In genomic region chr3:148229107-148229506, GRCh38 we compare ENCODE assay signal across 15 cellular contexts.
A peak's percentile ranks its signal among the peaks of the same experiment; 100 is the strongest.
DNase-seq lines count a peak whose midpoint lies in the region; ATAC-seq and TF ChIP-seq lines count a peak whose summit lies in the region.
"Had no signal": no experiment of that assay in that cellular context is flagged by ENCODE, and none has a peak within 500 bp of the region (broad histone marks: within the 10 kb centered on the region; RNA-seq: fewer than 3 reads in every experiment).

No MANE protein-coding gene starts in this region.

- no peaks in the 10 kb centered on the region for H3K36me3 ChIP-seq in colonic mucosa
- H3K36me3 ChIP-seq: esophagus muscularis mucosa had no signal

- DNase-seq in H4 (ENCODE audit: low spot score) (peak; percentile 23), mesothelial cell of epicardium (ENCODE audit: low spot score in 2 of 2, unreplicated experiment in 2 of 2) (no peak), superior temporal gyrus (ENCODE audit: extremely low spot score) (no peak), colonic mucosa (no peak), NCI-H187 treated with DMSO at 0.1 percent for 48 hours (lab: John Stamatoyannopoulos, UW) (no peak), NOMO-1 treated with dmso at 0.1 percent for 144 hours (lab: John Stamatoyannopoulos, UW; ENCODE audit: unreplicated experiment) (no peak)
- DNase-seq: activated CD4-positive, CD25-positive, alpha-beta regulatory T cell; immature natural killer cell; natural killer cell; NCI-H510A treated with DMSO at 0.1 percent for 48 hours; SHP77 treated with DMSO at 0.1 percent for 48 hours had no signal

- H3K36me3 Mint-ChIP-seq in mesothelial cell of epicardium, result no peaks in the 10 kb centered on the region
- H3K36me3 Mint-ChIP-seq: immature natural killer cell, natural killer cell had no signal

- no peak overlapping the region for H3K4me3 ChIP-seq in colonic mucosa
- H3K4me3 ChIP-seq: esophagus muscularis mucosa had no signal

- H3K9me3 ChIP-seq in colonic mucosa, result no peaks in the 10 kb centered on the region
- H3K9me3 ChIP-seq: esophagus muscularis mucosa had no signal

- peaks cover 38% of the 10 kb centered on the region for H3K4me1 Mint-ChIP-seq in mesothelial cell of epicardium
- H3K4me1 Mint-ChIP-seq: activated T-helper 17 cell treated with anti-CD3 and anti-CD28 coated beads, Interleukin-2, amount 50 U/mL, for 72 hours; immature natural killer cell; natural killer cell had no signal

- peak overlapping the region; percentile 6 for H3K27ac Mint-ChIP-seq in mesothelial cell of epicardium
- H3K27ac Mint-ChIP-seq: activated T-helper 17 cell treated with anti-CD3 and anti-CD28 coated beads, Interleukin-2, amount 50 U/mL, for 72 hours; immature natural killer cell; natural killer cell had no signal

- intact Hi-C loops in colonic mucosa (cut with DNase I), result no loop called here

- no peaks in the 10 kb centered on the region for H3K4me1 ChIP-seq in colonic mucosa
- H3K4me1 ChIP-seq: esophagus muscularis mucosa had no signal

- H3K9ac ChIP-seq in colonic mucosa (ENCODE audit: low read depth in 2 of 2, low read length in 2 of 2), result no peak overlapping the region

- H3K4me3 Mint-ChIP-seq in mesothelial cell of epicardium, result no peak overlapping the region
- H3K4me3 Mint-ChIP-seq: activated T-helper 17 cell treated with anti-CD3 and anti-CD28 coated beads, Interleukin-2, amount 50 U/mL, for 72 hours; immature natural killer cell; natural killer cell had no signal

- H3K9me3 Mint-ChIP-seq in mesothelial cell of epicardium, result no peaks in the 10 kb centered on the region

- no peak overlapping the region for H3K27ac ChIP-seq in colonic mucosa
- H3K27ac ChIP-seq: esophagus muscularis mucosa had no signal

- TF ChIP-seq CTCF in mesothelial cell of epicardium (IDR thresholded peaks at IDR 0.05; ENCODE audit: unreplicated experiment) (no peak), colonic mucosa (IDR thresholded peaks at IDR 0.05) (no peak)

- ATAC-seq in GM19324 (IDR thresholded peaks at IDR 0.05; ENCODE audit: low FRiP score, unreplicated experiment), result peak; percentile 76
- peak; percentile 57 for ATAC-seq in HG03571 (IDR thresholded peaks at IDR 0.05; ENCODE audit: unreplicated experiment)
- ATAC-seq: activated T-helper 17 cell treated with anti-CD3 and anti-CD28 coated beads, Interleukin-2, amount 50 U/mL, for 72 hours; natural killer cell had no signal

- no peaks in the 10 kb centered on the region for H3K27me3 ChIP-seq in colonic mucosa
- H3K27me3 ChIP-seq: esophagus muscularis mucosa had no signal

- H3K27me3 Mint-ChIP-seq in mesothelial cell of epicardium (ENCODE audit: low read depth), result no peaks in the 10 kb centered on the region
- H3K27me3 Mint-ChIP-seq: activated T-helper 17 cell treated with anti-CD3 and anti-CD28 coated beads, Interleukin-2, amount 50 U/mL, for 72 hours had no signal
